In the genomic region with DNA sequence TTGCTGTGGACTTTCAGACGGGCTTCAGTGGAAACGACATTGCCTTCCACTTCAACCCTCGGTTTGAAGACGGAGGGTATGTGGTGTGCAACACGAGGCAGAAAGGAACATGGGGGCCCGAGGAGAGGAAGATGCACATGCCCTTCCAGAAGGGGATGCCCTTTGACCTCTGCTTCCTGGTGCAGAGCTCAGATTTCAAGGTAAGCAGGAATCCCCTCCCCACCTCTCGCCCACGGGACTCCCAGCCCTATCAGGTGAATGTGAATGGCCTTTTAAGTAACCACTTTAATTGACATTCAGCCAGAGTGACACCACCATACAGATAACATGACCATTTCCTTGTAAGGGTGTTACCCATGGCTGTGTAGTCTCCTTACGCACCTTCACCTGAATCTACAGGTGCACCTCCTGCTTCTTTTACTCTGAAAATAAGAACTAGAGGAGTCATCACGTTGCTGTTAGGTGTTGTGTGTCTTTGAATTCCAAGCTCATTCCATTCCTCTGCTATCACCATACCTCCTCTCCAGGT, we compare ENCODE assay signal across 1 cellular context. TPM values are rescaled to one million over a fixed set of nuclear protein-coding genes. Genes with fewer than 3 reads are reported as not detected.
"Had no signal": no experiment of that assay in that cellular context is flagged by ENCODE, and none has a peak within 500 bp of the region (broad histone marks: within the 10 kb centered on the region; RNA-seq: fewer than 3 reads in every experiment).

No MANE protein-coding gene starts in this region.

RNA-seq across cellular contexts. Expression of a gene that starts 9.4 kb away (rescaled TPM):
- total RNA-seq: G401 had no signal
